In the genomic region with DNA sequence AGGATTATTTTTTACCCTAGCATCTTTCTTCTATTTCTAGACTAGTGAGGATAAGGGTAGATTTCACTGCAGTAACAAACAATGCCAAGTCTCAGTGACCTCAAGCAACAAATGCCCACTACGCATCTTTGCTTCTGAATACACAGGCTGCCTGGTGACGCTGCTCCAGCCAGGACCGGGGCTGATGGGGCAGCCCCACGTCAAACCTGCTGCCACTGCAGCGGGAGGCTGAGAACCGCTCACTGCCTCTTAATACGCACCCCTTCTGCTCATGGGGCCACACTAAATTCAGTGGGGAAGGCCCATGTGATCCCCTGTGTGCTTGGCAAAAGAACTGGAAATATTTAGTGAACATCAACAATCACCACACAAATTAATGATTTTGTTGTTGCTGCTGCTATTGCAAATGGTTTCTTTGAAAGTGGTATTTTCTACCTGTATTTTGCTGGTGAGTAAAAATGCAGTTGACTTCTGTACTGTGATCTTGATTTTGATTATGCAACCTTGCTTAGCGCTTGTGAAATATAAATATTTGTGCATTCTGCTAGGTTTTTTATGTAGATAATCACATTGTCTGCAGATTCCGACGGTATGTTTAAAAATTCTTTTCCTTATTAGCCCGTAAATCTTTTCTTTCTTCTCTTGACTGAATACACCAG, we compare ENCODE assay signal across 25 cellular contexts.
A peak's percentile ranks its signal among the peaks of the same experiment; 100 is the strongest.
DNase-seq lines count a peak whose midpoint lies in the region; ATAC-seq, FAIRE-seq and TF ChIP-seq lines count a peak whose summit lies in the region.
"Had no signal": no experiment of that assay in that cellular context is flagged by ENCODE, and none has a peak within 500 bp of the region (broad histone marks: within the 10 kb centered on the region; RNA-seq: fewer than 3 reads in every experiment).

No MANE protein-coding gene starts in this region.

- H3K36me3 ChIP-seq in WERI-Rb-1 (no peaks in the 10 kb centered on the region), HepG2 (replicated peaks in 1 of 2; ENCODE audit: control insufficient read depth in 1 of 2, insufficient read depth in 2 of 2, low read length in 2 of 2) (no peaks in the 10 kb centered on the region), right lobe of liver (no peaks in the 10 kb centered on the region), upper lobe of right lung (no peaks in the 10 kb centered on the region), Karpas-422 (ENCODE audit: insufficient read depth, low read length) (no peaks in the 10 kb centered on the region)
- H3K36me3 ChIP-seq: BLaER1 treated with 17β-estradiol and CSF1 and Interleukin-3, amounts not matched to agents 10 nM and 100 nM had no signal

- no peaks in the 10 kb centered on the region for H4K20me1 ChIP-seq in HepG2 (ENCODE audit: insufficient read depth, low read length)
- H4K20me1 ChIP-seq in Karpas-422 (ENCODE audit: insufficient read depth, low read depth, low read length): no peaks in the 10 kb centered on the region
- H4K20me1 ChIP-seq: BLaER1 treated with 17β-estradiol and CSF1 and Interleukin-3, amounts not matched to agents 10 nM and 100 nM had no signal

- peak; percentile 4 for DNase-seq in WERI-Rb-1
- DNase-seq in HepG2 (ENCODE audit: low spot score): no peak
- no peak for DNase-seq in right lobe of liver
- peak; percentile 16 for DNase-seq in upper lobe of right lung
- no peak for DNase-seq in Karpas-422
- no peak for DNase-seq in DMS53 treated with DMSO at 0.1 percent for 48 hours (lab: John Stamatoyannopoulos, UW; ENCODE audit: unreplicated experiment)
- DNase-seq in SKM-1 treated with dmso at 0.1 percent for 144 hours (lab: John Stamatoyannopoulos, UW; ENCODE audit: unreplicated experiment): no peak
- DNase-seq: AML-193; Caco-2; Calu3; CD4-positive, alpha-beta T cell; CD8-positive, alpha-beta T cell; DMS79; DND-41; EL; GDM1 had no signal

- no peak for TF ChIP-seq POLR2A in HepG2 (IDR thresholded peaks at IDR 0.05; ENCODE audit: insufficient read depth in 1 of 2, low read depth in 2 of 2, low read length in 2 of 2)
- TF ChIP-seq POLR2A in right lobe of liver (IDR thresholded peaks at IDR 0.05): peak; percentile 16

- no peaks in the 10 kb centered on the region for H3K4me1 ChIP-seq in HepG2 (ENCODE audit: insufficient read depth, low read length)
- peaks cover 0 to 16% (median 4%) of the 10 kb centered on the region in 4 donors for H3K4me1 ChIP-seq in right lobe of liver
- no peaks in the 10 kb centered on the region for H3K4me1 ChIP-seq in upper lobe of right lung
- no peaks in the 10 kb centered on the region for H3K4me1 ChIP-seq in Karpas-422 (ENCODE audit: low read length)
- H3K4me1 ChIP-seq: A549; BLaER1 treated with 17β-estradiol and CSF1 and Interleukin-3, amounts not matched to agents 10 nM and 100 nM; Caco-2 had no signal

- no peak for FAIRE-seq in HepG2 (lab: Jason Lieb, UNC)
- FAIRE-seq: A549, D721Med, GM12878, GM12892, GM18507, GM19239 had no signal

- POLR2A ChIA-PET in HepG2 (lab: Yijun Ruan, JAX): no interaction called here

- no peaks in the 10 kb centered on the region for H3K79me2 ChIP-seq in HepG2 (ENCODE audit: insufficient read depth, low read length)
- no peaks in the 10 kb centered on the region for H3K79me2 ChIP-seq in Karpas-422 (ENCODE audit: low read length)

- H2AFZ ChIP-seq in HepG2 (ENCODE audit: low read length) (no peak overlapping the region), Karpas-422 (ENCODE audit: low read length) (no peak overlapping the region; the same call in 1 of the 2 replicates)

- TF ChIP-seq EP300 in HepG2 (IDR thresholded peaks at IDR 0.05; ENCODE audit: low read depth in 2 of 2, low read length in 2 of 2): no peak
- TF ChIP-seq EP300 in HepG2 (CRISPR knock-in tag; IDR thresholded peaks at IDR 0.05; ENCODE audit: borderline replicate concordance): no peak

- BruUV-seq in HepG2 (replicated peaks; lab: Mats Ljungman, UMichigan): no TSS peak

- intact Hi-C loops in HepG2 (cut with micrococcal nuclease; ENCODE audit: unreplicated experiment): no loop called here
- intact Hi-C loops in right lobe of liver (cut with DNase I): no loop called here
- intact Hi-C loops in upper lobe of right lung (cut with DNase I): no loop called here

- CTCF ChIA-PET in HepG2 (lab: Yijun Ruan, JAX; ENCODE audit: low intra/inter-chr PET ratio, low total read pairs): no interaction called here

- TF ChIP-seq CTCF in WERI-Rb-1 (IDR thresholded peaks at IDR 0.05; ENCODE audit: low read depth, low read length) (no peak), HepG2 (CRISPR knock-in tag; IDR thresholded peaks at IDR 0.05) (no peak), right lobe of liver (IDR thresholded peaks at IDR 0.05) (no peak), upper lobe of right lung (IDR thresholded peaks at IDR 0.05) (no peak)

- H3K27me3 ChIP-seq in WERI-Rb-1 (ENCODE audit: insufficient read depth, low read depth, severe bottlenecking) (peaks cover 97% of the 10 kb centered on the region), HepG2 (ENCODE audit: control insufficient read depth in 1 of 2, insufficient read depth in 2 of 2, low read length in 2 of 2) (peaks cover under 1 to 40% of the 10 kb centered on the region in 2 experiments; a peak in 3 of 5 replicates), right lobe of liver (no peaks in the 10 kb centered on the region), upper lobe of right lung (no peaks in the 10 kb centered on the region), Karpas-422 (ENCODE audit: low read length) (no peaks in the 10 kb centered on the region)
- H3K27me3 ChIP-seq: BLaER1 treated with 17β-estradiol and CSF1 and Interleukin-3, amounts not matched to agents 10 nM and 100 nM had no signal

- H3K27ac ChIP-seq in WERI-Rb-1 (no peak overlapping the region), HepG2 (ENCODE audit: extremely low read length, insufficient read depth, low read length) (no peak overlapping the region), right lobe of liver (peak overlapping the region; percentile 44 to 94 (median 89)), upper lobe of right lung (no peak overlapping the region), Karpas-422 (ENCODE audit: low read length) (no peak overlapping the region)
- H3K27ac ChIP-seq: 22Rv1; A549; BLaER1 treated with 17β-estradiol and CSF1 and Interleukin-3, amounts not matched to agents 10 nM and 100 nM; C4-2B had no signal

- no peak overlapping the region for H3K9ac ChIP-seq in HepG2 (ENCODE audit: insufficient read depth, low read depth, low read length)
- no peak overlapping the region for H3K9ac ChIP-seq in Karpas-422 (ENCODE audit: low read length)
- H3K9ac ChIP-seq: BLaER1 treated with 17β-estradiol and CSF1 and Interleukin-3, amounts not matched to agents 10 nM and 100 nM had no signal

- WGBS in HepG2 (ENCODE audit: low lambda C conversion rate): 18% methylated on average over 11 of the region's 11 CpGs
- WGBS in right lobe of liver (ENCODE audit: insufficient coverage, low coverage, low lambda C conversion rate, missing lambda C conversion rate): 24% methylated on average over 7 of the region's 11 CpGs

- TF ChIP-seq RAD21 in HepG2 (CRISPR knock-in tag; IDR thresholded peaks at IDR 0.05): no peak

- H3K4me2 ChIP-seq in HepG2 (ENCODE audit: low read depth, low read length): no peak overlapping the region
- no peak overlapping the region for H3K4me2 ChIP-seq in Karpas-422 (ENCODE audit: low read depth, low read length, poor library complexity, severe bottlenecking)
- H3K4me2 ChIP-seq: A549; BLaER1 treated with 17β-estradiol and CSF1 and Interleukin-3, amounts not matched to agents 10 nM and 100 nM had no signal

- no peak overlapping the region for H3K4me3 ChIP-seq in WERI-Rb-1 (ENCODE audit: low read depth, low read length)
- no peak overlapping the region for H3K4me3 ChIP-seq in HepG2 (replicated peaks in 1 of 3; ENCODE audit: insufficient read depth in 1 of 3, low read depth in 2 of 3, low read length in 3 of 3)
- peak overlapping the region in 2 of 3 donors; percentile 12 to 33 for H3K4me3 ChIP-seq in right lobe of liver
- no peak overlapping the region for H3K4me3 ChIP-seq in upper lobe of right lung
- no peak overlapping the region for H3K4me3 ChIP-seq in Karpas-422 (ENCODE audit: low read length)
- H3K4me3 ChIP-seq: A549; BLaER1 treated with 17β-estradiol and CSF1 and Interleukin-3, amounts not matched to agents 10 nM and 100 nM; GM12878 had no signal

- no peaks in the 10 kb centered on the region for H3K9me2 ChIP-seq in Karpas-422 (replicated peaks; ENCODE audit: insufficient read depth, low read length)

- in situ Hi-C loops in HepG2 (cut with HindIII; ENCODE audit: extremely low pct_ligation_motif_present, low pct_unique_long_range_greater_than_20kb): no loop called here

- ATAC-seq in HepG2 (no peak), right lobe of liver (peak; percentile 74 to 82 (median 76)), upper lobe of right lung (no peak)
- ATAC-seq: A549; CD8-positive, alpha-beta T cell; GM12878 had no signal

- peaks cover 21% of the 10 kb centered on the region for H3K9me3 ChIP-seq in WERI-Rb-1 (ENCODE audit: severe bottlenecking)
- no peaks in the 10 kb centered on the region for H3K9me3 ChIP-seq in HepG2 (ENCODE audit: low read length)
- no peaks in the 10 kb centered on the region for H3K9me3 ChIP-seq in right lobe of liver
- H3K9me3 ChIP-seq in upper lobe of right lung: no peaks in the 10 kb centered on the region
- no peaks in the 10 kb centered on the region for H3K9me3 ChIP-seq in Karpas-422 (ENCODE audit: low read length)
- H3K9me3 ChIP-seq: A549 had no signal

TF ChIP-seq in HepG2, 621 proteins besides CTCF, POLR2A, EP300 and RAD21 (continues in another document):
- peak; percentile 62; the same call in 1 of the 2 replicates for TF ChIP-seq CEBPB (IDR thresholded peaks at IDR 0.05; ENCODE audit: borderline replicate concordance, low read depth, low read length)

Comparison
In these comparisons a context has a peak if more than half of its experiments do, and no peak if none do; other contexts are left out.
1. H3K27ac ChIP-seq: peak in right lobe of liver (3 of 3); none in WERI-Rb-1 (single experiment), HepG2 (single experiment), upper lobe of right lung (single experiment) and Karpas-422 (single experiment).
2. H3K4me3 ChIP-seq: peak in right lobe of liver (2 of 3); none in WERI-Rb-1 (single experiment), HepG2 (0 of 3), upper lobe of right lung (single experiment) and Karpas-422 (single experiment).
3. ATAC-seq: peak in right lobe of liver (4 of 4); none in HepG2 (single experiment) and upper lobe of right lung (single experiment).
4. DNase-seq: peak in WERI-Rb-1 (single experiment) and upper lobe of right lung (single experiment); none in HepG2 (single experiment), right lobe of liver (0 of 3), Karpas-422 (single experiment), DMS53 treated with DMSO at 0.1 percent for 48 hours (single experiment) and SKM-1 treated with dmso at 0.1 percent for 144 hours (single experiment).